ENCODE assay signal across 17 cellular contexts in genomic region chr22:19621372-19622060, GRCh38.
DNase-seq lines count a peak whose midpoint lies in the region; ATAC-seq and TF ChIP-seq lines count a peak whose summit lies in the region.
"Had no signal": no experiment of that assay in that cellular context is flagged by ENCODE, and none has a peak within 500 bp of the region (broad histone marks: within the 10 kb centered on the region; RNA-seq: fewer than 3 reads in every experiment).

No MANE protein-coding gene starts in this region.

- peaks cover 12 to 41% (median 29%) of the 10 kb centered on the region in 3 donors for H3K27me3 Mint-ChIP-seq in naive B cell
- H3K27me3 Mint-ChIP-seq: activated CD4-positive, alpha-beta T cell treated with anti-CD3 and anti-CD28 coated beads for 36 hours had no signal

- H3K27ac Mint-ChIP-seq in naive B cell: peak overlapping the region; percentile 24 to 91 (median 65)
- H3K27ac Mint-ChIP-seq: activated CD4-positive, alpha-beta T cell treated with anti-CD3 and anti-CD28 coated beads for 36 hours; T-helper 1 cell treated with Interleukin-12 subunit alpha and Interleukin-12 subunit beta and Interleukin-4 antibody, amounts not matched to agents 30 μg/mL and 1 μg/mL, for 36 hours had no signal

- H3K27ac ChIP-seq in heart right ventricle (peak overlapping the region; percentile 6 to 80 (median 30)), upper lobe of right lung (peak overlapping the region; percentile 82)
- H3K27ac ChIP-seq: A549, vagina had no signal

- ATAC-seq in heart right ventricle (peak in 6 of 8 donors; percentile 34 to 79 (median 60)), Right ventricle myocardium inferior (no peak), naive B cell (ENCODE audit: low read depth in 2 of 2) (no peak), upper lobe of right lung (peak; percentile 73)
- ATAC-seq: A549; activated CD4-positive, alpha-beta T cell treated with anti-CD3 and anti-CD28 coated beads for 36 hours; naive thymus-derived CD8-positive, alpha-beta T cell had no signal

- 52 to 59% methylated on average over 18 of the region's 18 CpGs for WGBS in heart right ventricle, 2 donors

- H3K4me1 Mint-ChIP-seq in naive B cell: peaks cover 33 to 56% (median 34%) of the 10 kb centered on the region in 3 donors

- H3K27me3 ChIP-seq in heart right ventricle (peaks cover 0 to 11% (median 8%) of the 10 kb centered on the region in 7 donors), upper lobe of right lung (no peaks in the 10 kb centered on the region)
- H3K27me3 ChIP-seq: Peyer's patch, vagina had no signal

- H3K9me3 Mint-ChIP-seq in naive B cell: no peaks in the 10 kb centered on the region
- H3K9me3 Mint-ChIP-seq: naive thymus-derived CD8-positive, alpha-beta T cell; T-helper 1 cell treated with Interleukin-12 subunit alpha and Interleukin-12 subunit beta and Interleukin-4 antibody, amounts not matched to agents 30 μg/mL and 1 μg/mL, for 36 hours had no signal

- H3K4me3 Mint-ChIP-seq in naive B cell: peak overlapping the region; percentile 57 to 86 (median 79)
- H3K4me3 Mint-ChIP-seq: activated CD4-positive, alpha-beta T cell treated with anti-CD3 and anti-CD28 coated beads for 36 hours; T-helper 1 cell treated with Interleukin-12 subunit alpha and Interleukin-12 subunit beta and Interleukin-4 antibody, amounts not matched to agents 30 μg/mL and 1 μg/mL, for 36 hours had no signal

- no peak overlapping the region for H3K4me3 ChIP-seq in heart right ventricle
- no peak overlapping the region for H3K4me3 ChIP-seq in upper lobe of right lung
- H3K4me3 ChIP-seq: A549, vagina had no signal

- intact Hi-C loops in heart right ventricle (cut with DNase I) (loop anchor here in 5 of 10 donors (1.0 to 10.0 kb wide), 5 partner anchors 44 to 477 kb away; partner anchors contain the start of genes CLDN5 (in 3 of the 5) and ESS2 (in 1 of the 5)), Right ventricle myocardium inferior (cut with DNase I) (loop anchor here (5.0 kb wide), 1 partner anchor 99 kb away; the partner anchor contains the start of gene CLDN5), upper lobe of right lung (cut with DNase I) (no loop called here)

- TF ChIP-seq CTCF in heart right ventricle (IDR thresholded peaks at IDR 0.05) (no peak), upper lobe of right lung (IDR thresholded peaks at IDR 0.05) (no peak), GM10266 (IDR thresholded peaks at IDR 0.05; ENCODE audit: control insufficient read depth, insufficient read depth, low read depth, missing control alignments) (no peak)

- no peaks in the 10 kb centered on the region for H3K36me3 Mint-ChIP-seq in naive B cell
- H3K36me3 Mint-ChIP-seq: naive thymus-derived CD8-positive, alpha-beta T cell had no signal

- no peak for DNase-seq in heart right ventricle
- no peak for DNase-seq in Right ventricle myocardium inferior (ENCODE audit: missing footprints)
- DNase-seq in dermis blood vessel endothelial cell: peak; percentile 28
- DNase-seq in naive B cell: no peak
- DNase-seq in upper lobe of right lung: no peak
- no peak for DNase-seq in activated CD8-positive, alpha-beta memory T cell treated with anti-CD3 and anti-CD28 coated beads, Interleukin-2, amount 50 U/mL, for 4 hours
- DNase-seq in GM10266 (ENCODE audit: extremely low spot score): no peak
- DNase-seq in GOT3 (lab: John Stamatoyannopoulos, UW): no peak
- DNase-seq: activated CD4-positive, alpha-beta T cell treated with anti-CD3 and anti-CD28 coated beads for 36 hours; GF-D8; left cardiac atrium; naive thymus-derived CD8-positive, alpha-beta T cell; stimulated activated CD4-positive, alpha-beta T cell treated with anti-CD3 and anti-CD28 coated beads, Interleukin-2, amount 100 ng/mL, for 48 hours had no signal

- H3K9me3 ChIP-seq in heart right ventricle (no peaks in the 10 kb centered on the region), upper lobe of right lung (no peaks in the 10 kb centered on the region)
- H3K9me3 ChIP-seq: A549, Peyer's patch, vagina had no signal

- H3K4me1 ChIP-seq in heart right ventricle (peaks cover 4 to 24% (median 12%) of the 10 kb centered on the region in 9 donors), upper lobe of right lung (peaks cover 13% of the 10 kb centered on the region)
- H3K4me1 ChIP-seq: A549, vagina had no signal

- H3K36me3 ChIP-seq in heart right ventricle (no peaks in the 10 kb centered on the region), upper lobe of right lung (no peaks in the 10 kb centered on the region)
- H3K36me3 ChIP-seq: Peyer's patch, vagina had no signal

Comparison
In these comparisons a context has a peak if more than half of its experiments do, and no peak if none do; other contexts are left out.
1. ATAC-seq: peak in heart right ventricle (6 of 8) and upper lobe of right lung (single experiment); none in Right ventricle myocardium inferior (single experiment) and naive B cell (0 of 2).